Comparison of ENCODE assay signal across 23 cellular contexts in genomic region chr2:161972232-161972631, GRCh38.
"Had no signal": no experiment of that assay in that cellular context is flagged by ENCODE, and none has a peak within 500 bp of the region (broad histone marks: within the 10 kb centered on the region; RNA-seq: fewer than 3 reads in every experiment).

No MANE protein-coding gene starts in this region.

- H3K9me3 ChIP-seq: gastrocnemius medialis, prostate gland, right atrium auricular region, suprapubic skin, thyroid gland, vagina had no signal

- H3K4me3 Mint-ChIP-seq: endodermal cell; memory B cell; nephron; neural progenitor cell; stimulated activated memory B cell treated with anti-CD40 and anti-IgM and Interleukin-4, amounts not matched to agents 10 μg/mL and 1 μg/mL and 100 μg/mL, for 72 hours; stimulated activated naive CD8-positive, alpha-beta T cell treated with anti-CD3 and anti-CD28 coated beads, Interleukin-15, Interleukin-2, amounts not matched to agents 100 ng/mL and 50 ng/mL, for 24 hours had no signal

- H3K27ac Mint-ChIP-seq: endodermal cell; memory B cell; nephron; neural progenitor cell; stimulated activated memory B cell treated with anti-CD40 and anti-IgM and Interleukin-4, amounts not matched to agents 10 μg/mL and 1 μg/mL and 100 μg/mL, for 72 hours; stimulated activated naive CD8-positive, alpha-beta T cell treated with anti-CD3 and anti-CD28 coated beads, Interleukin-15, Interleukin-2, amounts not matched to agents 100 ng/mL and 50 ng/mL, for 24 hours had no signal

- H3K36me3 Mint-ChIP-seq: memory B cell; neural progenitor cell; stimulated activated memory B cell treated with anti-CD40 and anti-IgM and Interleukin-4, amounts not matched to agents 10 μg/mL and 1 μg/mL and 100 μg/mL, for 72 hours had no signal

- H3K27ac ChIP-seq: epithelial cell of prostate, gastrocnemius medialis, neural progenitor cell, prostate gland, right atrium auricular region, suprapubic skin, thyroid gland, vagina had no signal

- H3K4me3 ChIP-seq: gastrocnemius medialis, lung, neural progenitor cell, prostate gland, right atrium auricular region, smooth muscle cell, suprapubic skin, thyroid gland, vagina had no signal

- H3K4me1 ChIP-seq: gastrocnemius medialis, neural progenitor cell, prostate gland, right atrium auricular region, suprapubic skin, thyroid gland, vagina had no signal

- H3K27me3 ChIP-seq: gastrocnemius medialis, neural progenitor cell, right atrium auricular region, suprapubic skin, thyroid gland, vagina had no signal

- H3K9me3 Mint-ChIP-seq: endodermal cell; memory B cell; nephron; neural progenitor cell; stimulated activated memory B cell treated with anti-CD40 and anti-IgM and Interleukin-4, amounts not matched to agents 10 μg/mL and 1 μg/mL and 100 μg/mL, for 72 hours; stimulated activated naive CD8-positive, alpha-beta T cell treated with anti-CD3 and anti-CD28 coated beads, Interleukin-15, Interleukin-2, amounts not matched to agents 100 ng/mL and 50 ng/mL, for 24 hours had no signal

- ATAC-seq: esophagus mucosa; gastrocnemius medialis; sciatic nerve; stimulated activated memory B cell treated with anti-CD40 and anti-IgM and Interleukin-4, amounts not matched to agents 10 μg/mL and 1 μg/mL and 100 μg/mL, for 72 hours had no signal

- H3K36me3 ChIP-seq: gastrocnemius medialis, neural progenitor cell, prostate gland, right atrium auricular region, suprapubic skin, thyroid gland, vagina had no signal

- H3K4me2 ChIP-seq: neural progenitor cell, smooth muscle cell had no signal

- DNase-seq: effector CD8-positive, alpha-beta T cell; endodermal cell; foreskin fibroblast; gastrocnemius medialis; head of caudate nucleus; stimulated activated CD4-positive, alpha-beta T cell treated with anti-CD3 and anti-CD28 coated beads, Interleukin-2, amount 100 ng/mL, for 24 hours; stimulated activated CD4-positive, alpha-beta T cell treated with anti-CD3 and anti-CD28 coated beads, Interleukin-4, amount 100 ng/mL, for 24 hours; thyroid gland; trophoblast cell had no signal

- H3K27me3 Mint-ChIP-seq: stimulated activated naive CD8-positive, alpha-beta T cell treated with anti-CD3 and anti-CD28 coated beads, Interleukin-15, Interleukin-2, amounts not matched to agents 100 ng/mL and 50 ng/mL, for 24 hours had no signal

- H2AFZ ChIP-seq: neural progenitor cell had no signal

- H3K4me1 Mint-ChIP-seq: endodermal cell; memory B cell; nephron; neural progenitor cell; stimulated activated memory B cell treated with anti-CD40 and anti-IgM and Interleukin-4, amounts not matched to agents 10 μg/mL and 1 μg/mL and 100 μg/mL, for 72 hours had no signal
